Comparison of ENCODE assay signal across 8 cellular contexts in genomic region chr5:1799110-1799601, GRCh38. TPM values are rescaled to one million over a fixed set of nuclear protein-coding genes. Genes with fewer than 3 reads are reported as not detected.
DNase-seq lines count a peak whose midpoint lies in the region; ATAC-seq and TF ChIP-seq lines count a peak whose summit lies in the region.

No MANE protein-coding gene starts in this region.

- TF ChIP-seq CTCF in coronary artery (IDR thresholded peaks at IDR 0.05) (no peak), lung (IDR thresholded peaks at IDR 0.05; ENCODE audit: control extremely low read depth, extremely low read depth) (no peak), suprapubic skin (IDR thresholded peaks at IDR 0.05) (no peak)

- H3K4me1 ChIP-seq in lung (ENCODE audit: control insufficient read depth in 2 of 2, insufficient read depth in 2 of 2, low read length in 2 of 2) (peaks cover 3 to 15% of the 10 kb centered on the region in 2 donors), suprapubic skin (peaks cover 35% of the 10 kb centered on the region)

- H3K27me3 ChIP-seq in lung (ENCODE audit: control insufficient read depth, insufficient read depth), result no peaks in the 10 kb centered on the region
- no peaks in the 10 kb centered on the region for H3K27me3 ChIP-seq in suprapubic skin

- peak overlapping the region; percentile 25 to 88 for H3K27ac ChIP-seq in coronary artery
- H3K27ac ChIP-seq in lung (ENCODE audit: low read depth in 1 of 2, low read length in 1 of 2), result peak overlapping the region; percentile 76 to 79
- H3K27ac ChIP-seq in suprapubic skin, result peak overlapping the region; percentile 86

- no peak for TF ChIP-seq EP300 in suprapubic skin (IDR thresholded peaks at IDR 0.05)

- no peak for TF ChIP-seq POLR2A in suprapubic skin (IDR thresholded peaks at IDR 0.05)

- peak overlapping the region; percentile 91 for H3K4me3 ChIP-seq in coronary artery
- peak overlapping the region; percentile 83 for H3K4me3 ChIP-seq in lung
- peak overlapping the region; percentile 89 for H3K4me3 ChIP-seq in suprapubic skin

- ATAC-seq in Right ventricle myocardium inferior (peak; percentile 14), HG02884 (IDR thresholded peaks at IDR 0.05; ENCODE audit: unreplicated experiment) (peak; percentile 19), lung (ENCODE audit: insufficient read depth, low FRiP score) (peak; percentile 12)

- H3K9me3 ChIP-seq in lung (ENCODE audit: control insufficient read depth in 2 of 2, insufficient read depth in 1 of 2, low read length in 1 of 2), result peaks cover 0 to 2% of the 10 kb centered on the region in 2 donors
- no peaks in the 10 kb centered on the region for H3K9me3 ChIP-seq in suprapubic skin

- H3K36me3 ChIP-seq in lung (ENCODE audit: control insufficient read depth in 2 of 2, insufficient read depth in 2 of 2, low read length in 2 of 2) (peaks cover 3 to 34% of the 10 kb centered on the region in 2 donors), suprapubic skin (peaks cover 37% of the 10 kb centered on the region)

- WGBS in lung, 2 donors, result 0 to 1% methylated on average over 32 to 35 of the region's 35 CpGs
- WGBS in suprapubic skin, result 0% methylated on average over 1 of the region's 35 CpGs

- DNase-seq in Right ventricle myocardium inferior (ENCODE audit: missing footprints), result no peak
- DNase-seq in cardiac septum (ENCODE audit: low spot score), result no peak
- peak; percentile 29 for DNase-seq in RPMI7951 (ENCODE audit: low read depth)
- no peak for DNase-seq in coronary artery (ENCODE audit: low spot score)
- no peak for DNase-seq in lung (ENCODE audit: low spot score)
- DNase-seq in suprapubic skin (ENCODE audit: low spot score in 2 of 2), result peak; percentile 60 to 69
- no peak for DNase-seq in SK-N-DZ (ENCODE audit: low spot score)

- intact Hi-C loops in Right ventricle myocardium inferior (cut with DNase I), result loop anchor here (2.0 kb wide), 1 partner anchor 84 kb away; the partner anchor contains the start of gene IRX4
- intact Hi-C loops in cardiac septum (cut with DNase I), result no loop called here

RNA-seq across cellular contexts. Expression of gene MRPL36, which starts 0.5 kb away (rescaled TPM):
- total RNA-seq in Right ventricle myocardium inferior (62.3 TPM), cardiac septum (43.2 TPM), lung (10 to 100 TPM; 14.5 to 30.5 TPM), suprapubic skin (10 to 100 TPM; 13.7 to 62.5 (median 41.2) TPM)
- 81.1 TPM in 2 replicates for total RNA-seq in RPMI7951 (2014; rRNA removed; shearing (Covaris generic))
- polyA plus RNA-seq in lung, result 10 to 100 TPM; 50.4 to 62.8 TPM
- polyA plus RNA-seq in SK-N-DZ (2014; cell fraction: cytosol; rRNA removed), result 34.0 and 40.7 TPM in 2 replicates
- polyA plus RNA-seq in SK-N-DZ (2014; cell fraction: nucleus; rRNA removed), result 30.7 and 33.6 TPM in 2 replicates

RNA-seq across cellular contexts. Expression of gene NDUFS6, which starts 2.1 kb away (rescaled TPM):
- total RNA-seq in Right ventricle myocardium inferior, result 134 TPM
- total RNA-seq in cardiac septum, result 78.6 TPM
- total RNA-seq in RPMI7951 (2014; rRNA removed; shearing (Covaris generic)), result 38.3 and 79.5 TPM in 2 replicates
- total RNA-seq in lung, result 10 to 100 TPM; 18.0 to 38.4 TPM
- 10 to 100 TPM; 40.9 to 67.9 TPM for polyA plus RNA-seq in lung
- total RNA-seq in suprapubic skin, result 10 to 100 TPM; 38.9 to 64.5 (median 51.2) TPM
- 41.2 and 51.3 TPM in 2 replicates for polyA plus RNA-seq in SK-N-DZ (2014; cell fraction: cytosol; rRNA removed)
- polyA plus RNA-seq in SK-N-DZ (2014; cell fraction: nucleus; rRNA removed), result 38.4 and 60.3 TPM in 2 replicates

Comparison
In these comparisons a context has a peak if more than half of its experiments do, and no peak if none do; other contexts are left out.
1. DNase-seq: peak in RPMI7951 (single experiment) and suprapubic skin (2 of 2); none in Right ventricle myocardium inferior (single experiment), cardiac septum (single experiment), coronary artery (single experiment), lung (single experiment) and SK-N-DZ (single experiment).
2. Peak in every context shown above with its lines, with median percentiles within 50 percentile points of each other: ATAC-seq, H3K27ac ChIP-seq and H3K4me3 ChIP-seq.